ENCODE assay signal across 26 cellular contexts in the genomic region with DNA sequence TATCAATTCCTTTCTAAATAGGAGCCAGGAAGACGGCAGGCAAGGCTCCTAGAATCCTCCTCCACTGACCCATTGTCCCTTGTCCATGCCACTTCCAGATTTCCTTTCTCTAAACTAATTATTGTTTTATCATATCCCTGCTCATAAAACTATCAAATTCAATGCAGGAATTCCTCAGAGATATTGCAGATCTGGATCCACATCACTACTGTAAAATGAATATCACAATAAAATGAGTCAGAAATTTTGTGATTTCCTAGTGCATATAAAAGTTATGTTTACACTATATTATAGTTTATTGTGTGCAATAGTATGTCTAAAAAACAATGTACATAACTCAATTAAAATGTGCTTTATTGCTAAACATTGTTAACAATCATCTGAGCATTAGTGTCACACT.
"Had no signal": no experiment of that assay in that cellular context is flagged by ENCODE, and none has a peak within 500 bp of the region (broad histone marks: within the 10 kb centered on the region; RNA-seq: fewer than 3 reads in every experiment).

No MANE protein-coding gene starts in this region.

- H3K79me2 ChIP-seq: hepatocyte had no signal

- H3K9me3 ChIP-seq: colonic mucosa, esophagus muscularis mucosa, esophagus squamous epithelium, gastrocnemius medialis, gastroesophageal sphincter, heart left ventricle had no signal

- ATAC-seq: effector memory CD8-positive, alpha-beta T cell; esophagus mucosa; foreskin keratinocyte; gastrocnemius medialis; gastroesophageal sphincter; heart left ventricle; heart right ventricle had no signal

- H3K4me3 Mint-ChIP-seq: dendritic cell treated with granulocyte-macrophage colony-stimulating factor and Interleukin-4, amounts not matched to agents 40 ng/mL and 50 ng/mL, for 4 days; effector memory CD8-positive, alpha-beta T cell; endodermal cell had no signal

- H3K36me3 ChIP-seq: colonic mucosa, esophagus muscularis mucosa, esophagus squamous epithelium, gastrocnemius medialis, gastroesophageal sphincter, heart left ventricle, heart right ventricle had no signal

- H3K4me3 ChIP-seq: colonic mucosa, coronary artery, esophagus muscularis mucosa, esophagus squamous epithelium, gastrocnemius medialis, gastroesophageal sphincter, heart left ventricle, heart right ventricle, hepatocyte had no signal

- H3K27ac ChIP-seq: colonic mucosa, coronary artery, epithelial cell of prostate, esophagus muscularis mucosa, esophagus squamous epithelium, foreskin keratinocyte, gastrocnemius medialis, gastroesophageal sphincter, heart left ventricle, heart right ventricle, hepatocyte had no signal

- DNase-seq: colonic mucosa; cortex of kidney; dermis blood vessel endothelial cell; effector CD4-positive, alpha-beta T cell; effector CD8-positive, alpha-beta T cell; effector memory CD4-positive, alpha-beta T cell; effector memory CD8-positive, alpha-beta T cell; endodermal cell; erythroblast; esophagus squamous epithelium; foreskin fibroblast; foreskin keratinocyte; foreskin melanocyte; gastrocnemius medialis; glutamatergic neuron; head of caudate nucleus; heart left ventricle; heart right ventricle; hippocampal formation had no signal

- H3K4me2 ChIP-seq: hepatocyte had no signal

- H3K27me3 ChIP-seq: colonic mucosa, esophagus muscularis mucosa, esophagus squamous epithelium, foreskin keratinocyte, gastrocnemius medialis, gastroesophageal sphincter, heart left ventricle, heart right ventricle, hepatocyte had no signal

- H3K4me1 ChIP-seq: colonic mucosa, esophagus squamous epithelium, foreskin keratinocyte, gastrocnemius medialis, heart left ventricle, heart right ventricle had no signal

- H3K27ac Mint-ChIP-seq: dendritic cell treated with granulocyte-macrophage colony-stimulating factor and Interleukin-4, amounts not matched to agents 40 ng/mL and 50 ng/mL, for 4 days; effector memory CD8-positive, alpha-beta T cell; endodermal cell had no signal

- H2AFZ ChIP-seq: hepatocyte had no signal

- H3K27me3 Mint-ChIP-seq: dendritic cell treated with granulocyte-macrophage colony-stimulating factor and Interleukin-4, amounts not matched to agents 40 ng/mL and 50 ng/mL, for 4 days; effector memory CD8-positive, alpha-beta T cell had no signal
